16 cellular contexts compared by ENCODE assay signal in the genomic region with DNA sequence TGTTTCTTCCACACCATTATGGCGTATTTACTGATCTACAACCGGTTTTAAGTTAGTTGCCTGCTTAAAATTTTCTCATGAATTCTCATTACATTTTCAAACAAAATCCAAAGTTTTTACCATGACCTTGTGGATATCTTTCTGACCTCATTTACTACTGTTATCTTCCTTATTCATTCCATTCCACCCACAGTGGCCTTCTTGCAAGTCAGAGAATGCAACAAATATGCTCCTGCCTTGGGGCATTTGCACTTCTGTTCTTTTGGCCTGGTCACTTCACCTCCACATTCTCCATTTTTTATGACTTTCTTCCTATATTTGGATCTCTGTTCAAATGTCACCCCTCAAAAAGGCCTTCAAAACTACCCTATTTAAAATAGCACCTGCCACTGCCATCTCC.
"Had no signal": no experiment of that assay in that cellular context is flagged by ENCODE, and none has a peak within 500 bp of the region (broad histone marks: within the 10 kb centered on the region; RNA-seq: fewer than 3 reads in every experiment).

No MANE protein-coding gene starts in this region.

- H3K27ac ChIP-seq: adrenal gland, esophagus muscularis mucosa, heart left ventricle, left ventricle myocardium inferior, neural progenitor cell, pancreas had no signal

- H3K36me3 ChIP-seq: adrenal gland, esophagus muscularis mucosa, heart left ventricle, left ventricle myocardium inferior, neural progenitor cell, pancreas had no signal

- H2AFZ ChIP-seq: neural progenitor cell had no signal

- H3K4me3 Mint-ChIP-seq: activated naive CD4-positive, alpha-beta T cell treated with anti-CD3 and anti-CD28 coated beads for 36 hours; activated T-helper 1 cell treated with anti-CD3 and anti-CD28 coated beads, Interleukin-12 subunit alpha, Interleukin-12 subunit beta, Interleukin-2, Interleukin-4 antibody, amounts not matched to agents 30 ng/mL and 10 ng/mL and 1 ng/mL, durations not matched to agents 14 hours and 24 hours and 36 hours; brain; neural progenitor cell had no signal

- H3K9me3 ChIP-seq: adrenal gland, esophagus muscularis mucosa, heart left ventricle, left ventricle myocardium inferior, pancreas had no signal

- H3K4me1 Mint-ChIP-seq: brain, neural progenitor cell had no signal

- H3K4me1 ChIP-seq: adrenal gland, esophagus muscularis mucosa, heart left ventricle, left ventricle myocardium inferior, neural progenitor cell had no signal

- H3K36me3 Mint-ChIP-seq: brain, neural progenitor cell had no signal

- H3K27me3 ChIP-seq: adrenal gland, esophagus muscularis mucosa, heart left ventricle, neural progenitor cell, pancreas had no signal

- H3K9ac ChIP-seq: neural progenitor cell had no signal

- H3K9me3 Mint-ChIP-seq: activated naive CD4-positive, alpha-beta T cell treated with anti-CD3 and anti-CD28 coated beads for 36 hours; activated T-helper 1 cell treated with anti-CD3 and anti-CD28 coated beads, Interleukin-12 subunit alpha, Interleukin-12 subunit beta, Interleukin-2, Interleukin-4 antibody, amounts not matched to agents 30 ng/mL and 10 ng/mL and 1 ng/mL, durations not matched to agents 14 hours and 24 hours and 36 hours; brain; neural progenitor cell had no signal

- H3K4me3 ChIP-seq: adrenal gland, esophagus muscularis mucosa, heart left ventricle, left ventricle myocardium inferior, neural progenitor cell, pancreas had no signal

- H3K27me3 Mint-ChIP-seq: brain had no signal

- H3K4me2 ChIP-seq: neural progenitor cell had no signal

- DNase-seq: activated CD4-positive, alpha-beta T cell treated with anti-CD3 and anti-CD28 coated beads for 1 hour; activated CD4-positive, alpha-beta T cell treated with anti-CD3 and anti-CD28 coated beads, Interleukin-2, amount 50 U/mL, for 48 hours; activated CD8-positive, alpha-beta memory T cell treated with anti-CD3 and anti-CD28 coated beads, Interleukin-2, amount 50 U/mL, for 4 hours; activated naive CD4-positive, alpha-beta T cell treated with anti-CD3 and anti-CD28 coated beads for 36 hours; adrenal gland; cerebellar nuclear complex; heart left ventricle; left ventricle myocardium inferior; pancreas; stimulated activated CD4-positive, alpha-beta T cell treated with anti-CD3 and anti-CD28 coated beads, Interleukin-15, amount 100 ng/mL, for 24 hours; stimulated activated CD4-positive, alpha-beta T cell treated with anti-CD3 and anti-CD28 coated beads, Interleukin-4, amount 100 ng/mL, for 24 hours; T-helper 9 cell had no signal

- H3K27ac Mint-ChIP-seq: activated naive CD4-positive, alpha-beta T cell treated with anti-CD3 and anti-CD28 coated beads for 36 hours; activated T-helper 1 cell treated with anti-CD3 and anti-CD28 coated beads, Interleukin-12 subunit alpha, Interleukin-12 subunit beta, Interleukin-2, Interleukin-4 antibody, amounts not matched to agents 30 ng/mL and 10 ng/mL and 1 ng/mL, durations not matched to agents 14 hours and 24 hours and 36 hours; brain; neural progenitor cell had no signal
